Comparison of ENCODE assay signal across 13 cellular contexts in genomic region chr1:54874079-54874830, GRCh38.
"Had no signal": no experiment of that assay in that cellular context is flagged by ENCODE, and none has a peak within 500 bp of the region (broad histone marks: within the 10 kb centered on the region; RNA-seq: fewer than 3 reads in every experiment).

No MANE protein-coding gene starts in this region.

- H3K9me3 ChIP-seq: psoas muscle, right lobe of liver had no signal

- H3K27me3 ChIP-seq: right lobe of liver had no signal

- H3K4me1 ChIP-seq: psoas muscle had no signal

- DNase-seq: activated CD4-positive, alpha-beta T cell treated with anti-CD3 and anti-CD28 coated beads, Interleukin-2, amount 50 U/mL, for 4 hours; activated effector memory CD4-positive, alpha-beta T cell treated with anti-CD3 and anti-CD28 coated beads, Interleukin-2, amount 50 U/mL, for 16 hours; activated T-cell treated with anti-CD3 and anti-CD28 coated beads, Interleukin-2, amount 50 U/mL, for 1 hour; amygdala; hypothalamus; left cardiac atrium; nephron progenitor cell; right lobe of liver; stimulated activated CD4-positive, alpha-beta T cell treated with anti-CD3 and anti-CD28 coated beads, Interleukin-12 subunit alpha, Interleukin-12 subunit beta, amount 100 ng/mL, for 4 hours; stimulated activated naive CD4-positive, alpha-beta T cell treated with Interleukin-2 at 50 U/mL for 16 hours; T-helper 2 cell had no signal

- ATAC-seq: activated CD4-positive, CD25-positive, alpha-beta regulatory T cell treated with anti-CD3 and anti-CD28 coated beads, Interleukin-2, amount 50 U/mL, for 24 hours; left cardiac atrium; psoas muscle had no signal

- H3K4me3 ChIP-seq: psoas muscle, right lobe of liver had no signal

- H3K27ac ChIP-seq: psoas muscle had no signal
